7 cellular contexts compared by ENCODE assay signal in the genomic region with DNA sequence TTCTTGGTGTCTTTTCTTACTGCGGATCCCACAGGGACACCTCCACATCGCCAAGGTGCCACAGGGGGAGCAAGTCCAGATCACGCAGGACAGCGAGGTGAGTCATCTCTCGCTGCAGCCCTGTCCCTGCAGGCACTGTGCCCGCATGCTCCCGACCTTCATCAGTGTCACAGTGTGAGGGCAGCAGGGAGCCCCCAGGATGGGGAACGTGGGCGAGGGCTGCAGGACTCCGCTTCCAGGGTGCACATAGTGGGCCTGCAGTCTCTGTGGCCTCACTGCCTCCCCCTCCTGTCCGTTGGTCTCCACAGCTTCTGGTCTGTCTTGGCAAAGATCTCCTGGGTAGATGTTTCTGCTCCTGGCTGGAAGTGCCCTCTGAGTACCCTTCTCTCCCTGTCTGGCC.
A peak's percentile ranks its signal among the peaks of the same experiment; 100 is the strongest.
DNase-seq lines count a peak whose midpoint lies in the region; ATAC-seq, FAIRE-seq and TF ChIP-seq lines count a peak whose summit lies in the region.
"Not testable (repeated sequence)": the region's sequence is repeated elsewhere in the genome, so short reads cannot be mapped to it uniquely, and the experiment has no call there.

No MANE protein-coding gene starts in this region.

- peak overlapping the region; percentile 63 for H3K4me2 ChIP-seq in HCT116 (ENCODE audit: low read length)
- H3K4me2 ChIP-seq in trophoblast cell (ENCODE audit: low read length) = not testable (repeated sequence)

- H3K9ac ChIP-seq in HCT116 (ENCODE audit: low read length); trophoblast cell (ENCODE audit: low read length): not testable (repeated sequence)

- H3K14ac ChIP-seq in trophoblast cell (ENCODE audit: low read length) = not testable (repeated sequence)

- not testable (repeated sequence) for H3K27me3 ChIP-seq in HCT116 (ENCODE audit: insufficient read depth, low read length); trophoblast cell (ENCODE audit: insufficient read depth, low read length)

- H3K9me2 ChIP-seq in HCT116 (ENCODE audit: insufficient read depth) = not testable (repeated sequence)

- POLR2A ChIA-PET in HCT116 (lab: Charles Lee) = not testable (repeated sequence)

- not testable (repeated sequence) for H3K79me1 ChIP-seq in trophoblast cell (ENCODE audit: low read length)

- peak; percentile 40 for DNase-seq in DMS53 (lab: John Stamatoyannopoulos, UW)
- not testable (repeated sequence) for DNase-seq in HCT116 (ENCODE audit: low read depth, low spot score)
- peak; percentile 3 for DNase-seq in RCC 7860 (ENCODE audit: low spot score)
- peak; percentile 25 for DNase-seq in dermis blood vessel endothelial cell
- peak; percentile 56 for DNase-seq in islet precursor cell
- DNase-seq in trophoblast cell = peak; percentile 30 to 43

- H2AFZ ChIP-seq in HCT116 (ENCODE audit: low read depth, low read length, poor library complexity, severe bottlenecking); trophoblast cell (ENCODE audit: insufficient read depth, low read length, poor library complexity): not testable (repeated sequence)

- not testable (repeated sequence) for H3K36me3 ChIP-seq in HCT116 (ENCODE audit: control insufficient read depth in 1 of 2, insufficient read depth in 2 of 2, low read length in 2 of 2); trophoblast cell (ENCODE audit: control insufficient read depth in 1 of 2, insufficient read depth in 2 of 2, low read length in 2 of 2)

- H2BK120ac ChIP-seq in trophoblast cell (ENCODE audit: insufficient read depth, low read length, poor library complexity) = not testable (repeated sequence)

- FAIRE-seq in RCC 7860 (lab: Jason Lieb, UNC) = not testable (repeated sequence)

- not testable (repeated sequence) for H3K23ac ChIP-seq in trophoblast cell (ENCODE audit: low read length)

- TF ChIP-seq POLR2A in HCT116 (IDR thresholded peaks at IDR 0.05; ENCODE audit: borderline replicate concordance, extremely low read depth, insufficient read depth, insufficient read length) = not testable (repeated sequence)

- H2BK12ac ChIP-seq in trophoblast cell (ENCODE audit: low read length) = not testable (repeated sequence)

- H4K8ac ChIP-seq in trophoblast cell (ENCODE audit: low read depth, low read length) = not testable (repeated sequence)

- H2AK5ac ChIP-seq in trophoblast cell (ENCODE audit: low read length) = peak overlapping the region; percentile 47

- ATAC-seq in HCT116 = peak; percentile 86

- H4K91ac ChIP-seq in trophoblast cell (ENCODE audit: low read depth, low read length) = not testable (repeated sequence)

- RAD21 ChIA-PET in HCT116 (lab: Charles Lee; ENCODE audit: low non-redundant PET in 1 of 2, low total read pairs in 2 of 2, uncharacterized antibody in 2 of 2, unreplicated experiment in 2 of 2) = not testable (repeated sequence)

- not testable (repeated sequence) for H2BK5ac ChIP-seq in trophoblast cell (ENCODE audit: low read depth, low read length, poor library complexity)

- WGBS in trophoblast cell (ENCODE audit: extremely low coverage, insufficient coverage, insufficient read length) = no CpG with 5 or more reads among the region's 11 CpGs

- BruUV-seq in HCT116 (replicated peaks; lab: Mats Ljungman, UMichigan) = not testable (repeated sequence)

- H3K79me2 ChIP-seq in HCT116 (ENCODE audit: insufficient read depth, low read length); trophoblast cell (ENCODE audit: control insufficient read depth, insufficient read depth, low read length, poor library complexity): not testable (repeated sequence)

- H3K18ac ChIP-seq in trophoblast cell (ENCODE audit: low read length) = not testable (repeated sequence)

- H3K4me1 ChIP-seq in HCT116 (ENCODE audit: control insufficient read depth in 1 of 2, insufficient read depth in 2 of 2, low read length in 2 of 2); trophoblast cell (ENCODE audit: control insufficient read depth in 1 of 2, insufficient read depth in 2 of 2, low read length in 2 of 2): not testable (repeated sequence)

- H3K4me3 ChIP-seq in HCT116 (replicated peaks in 1 of 2; ENCODE audit: low read depth in 1 of 2, low read length in 2 of 2) (peak overlapping the region in 1 of 2 experiments; percentile 24; a peak in 2 of 4 replicates), WI38 (ENCODE audit: low read depth, low read length) (peak overlapping the region; percentile 31)
- H3K4me3 ChIP-seq in trophoblast cell (ENCODE audit: low read depth, low read length) = not testable (repeated sequence)

- not testable (repeated sequence) for H3K4ac ChIP-seq in trophoblast cell (ENCODE audit: low read depth, low read length)

- TF ChIP-seq CTCF in HCT116 (IDR thresholded peaks at IDR 0.05 in 2 of 3, conservative IDR thresholded peaks at IDR 0.05 in 1 of 3; ENCODE audit: borderline replicate concordance in 1 of 3, insufficient read depth in 1 of 3, low read depth in 2 of 3, low read length in 2 of 3) = peak in 1 of 3 experiments; percentile 25; a peak in 2 of 6 replicates
- not testable (repeated sequence) for TF ChIP-seq CTCF in WI38 (IDR thresholded peaks at IDR 0.05; ENCODE audit: low read depth, low read length)

- H3K27ac ChIP-seq in HCT116 (ENCODE audit: low read depth, low read length); trophoblast cell (ENCODE audit: low read depth, low read length): not testable (repeated sequence)

- CTCF ChIA-PET in HCT116 (lab: Charles Lee) = not testable (repeated sequence)

- not testable (repeated sequence) for H4K12ac ChIP-seq in trophoblast cell (ENCODE audit: low read depth, low read length)

- TF ChIP-seq RAD21 in HCT116 (IDR thresholded peaks at IDR 0.05; ENCODE audit: low read depth) = not testable (repeated sequence)

- not testable (repeated sequence) for H4K20me1 ChIP-seq in HCT116 (ENCODE audit: insufficient read depth)

- not testable (repeated sequence) for H3K9me3 ChIP-seq in HCT116 (ENCODE audit: control insufficient read depth in 1 of 2, insufficient read depth in 1 of 2, low read depth in 1 of 2, low read length in 2 of 2); trophoblast cell (ENCODE audit: insufficient read depth, low read depth, low read length)

- intact Hi-C loops in HCT116 (cut with micrococcal nuclease) = not testable (repeated sequence)

TF ChIP-seq in HCT116, 20 proteins besides CTCF, POLR2A, EP300 and RAD21:
- TF ChIP-seq JUND (IDR thresholded peaks at IDR 0.05) = peak; percentile 34; the same call in 1 of the 2 replicates
